ENCODE assay signal across 8 cellular contexts in the genomic region with DNA sequence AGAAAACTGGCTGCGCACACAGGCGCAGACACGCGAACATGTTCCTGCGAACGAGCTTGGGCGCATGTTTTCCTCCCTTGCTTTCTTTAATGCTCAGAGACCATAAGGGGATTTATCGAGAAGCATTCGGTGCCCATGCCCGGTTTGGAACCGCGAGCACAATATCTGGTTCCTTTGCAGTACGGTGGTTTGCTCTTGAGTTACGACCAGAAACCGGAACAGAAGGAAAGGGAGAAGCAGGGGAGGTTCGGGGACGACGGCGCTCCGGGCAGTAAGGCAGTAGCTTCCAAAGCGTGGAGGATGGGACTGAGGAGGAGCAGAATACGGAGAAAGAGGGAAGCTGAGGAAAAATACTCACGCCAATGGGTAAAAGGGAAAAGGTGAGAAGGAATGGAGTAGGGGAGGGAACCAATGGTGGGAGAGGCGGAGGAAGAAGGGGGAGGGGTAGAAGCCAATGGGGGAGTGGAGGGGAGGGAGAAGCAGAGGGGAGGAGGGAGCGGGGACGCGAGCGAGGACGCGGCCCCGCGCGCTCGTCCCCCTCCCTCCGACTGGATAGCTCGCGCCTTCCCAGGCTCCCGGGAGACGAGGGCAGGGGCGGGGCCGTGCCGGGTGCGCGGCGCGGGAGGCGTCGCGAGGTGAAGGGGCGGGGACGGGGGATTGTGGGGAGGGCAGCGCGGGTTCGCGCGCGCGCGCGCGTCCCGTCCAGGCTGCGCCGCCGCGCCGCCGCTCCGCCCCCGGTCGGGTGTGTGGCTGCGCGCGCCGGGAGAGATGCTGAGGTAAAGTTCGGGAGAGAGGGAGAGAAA. TPM values are rescaled to one million over a fixed set of nuclear protein-coding genes. Genes with fewer than 3 reads are reported as not detected.
A peak's percentile ranks its signal among the peaks of the same experiment; 100 is the strongest.
DNase-seq lines count a peak whose midpoint lies in the region; TF ChIP-seq lines count a peak whose summit lies in the region.

No MANE protein-coding gene starts in this region.

- intact Hi-C loops in prostate gland (cut with DNase I) = loop anchor here (2.0 to 5.0 kb wide), 2 partner anchors 126 to 391 kb away; partner anchors contain the start of genes RNU6-7 and RNU6-8

- H3K4me1 Mint-ChIP-seq in HFFc6 (ENCODE audit: low read depth) = peaks cover 56% of the 10 kb centered on the region

- H3K36me3 ChIP-seq in right atrium auricular region = no peaks in the 10 kb centered on the region
- H3K36me3 ChIP-seq in prostate gland = no peaks in the 10 kb centered on the region
- no peaks in the 10 kb centered on the region for H3K36me3 ChIP-seq in urinary bladder (ENCODE audit: insufficient read depth)

- peak; percentile 73 for TF ChIP-seq POLR2A in prostate gland (IDR thresholded peaks at IDR 0.05)

- H3K4me3 ChIP-seq in right atrium auricular region (peak overlapping the region; percentile 89 to 98), prostate gland (peak overlapping the region; percentile 94 to 97), urinary bladder (ENCODE audit: low read depth, low read length) (peak overlapping the region; percentile 98)

- TF ChIP-seq CTCF in HFFc6 (IDR thresholded peaks at IDR 0.05) (no peak), right atrium auricular region (IDR thresholded peaks at IDR 0.05) (no peak), prostate gland (IDR thresholded peaks at IDR 0.05) (no peak)

- H3K27me3 ChIP-seq in right atrium auricular region (no peaks in the 10 kb centered on the region), prostate gland (replicated peaks; ENCODE audit: insufficient read depth) (no peaks in the 10 kb centered on the region)

- peaks cover 3% of the 10 kb centered on the region for H3K27me3 Mint-ChIP-seq in HFFc6 (ENCODE audit: insufficient read depth)

- H3K36me3 Mint-ChIP-seq in HFFc6 (ENCODE audit: low read depth) = peaks cover 21% of the 10 kb centered on the region

- WGBS in prostate gland = under 1% methylated on average over 59 of the region's 76 CpGs
- WGBS in urinary bladder = under 1% methylated on average over 76 of the region's 76 CpGs

- peaks cover 0 to 54% of the 10 kb centered on the region in 2 donors for H3K4me1 ChIP-seq in right atrium auricular region
- no peaks in the 10 kb centered on the region for H3K4me1 ChIP-seq in prostate gland (replicated peaks)
- no peaks in the 10 kb centered on the region for H3K4me1 ChIP-seq in urinary bladder (ENCODE audit: insufficient read depth)

- no peaks in the 10 kb centered on the region for H3K9me3 Mint-ChIP-seq in HFFc6

- H3K27ac ChIP-seq in angular gyrus (ENCODE audit: low read depth, low read length) (peak overlapping the region; percentile 98), right atrium auricular region (peak overlapping the region; percentile 96 to 100), prostate gland (peak overlapping the region; percentile 99 to 100), urinary bladder (ENCODE audit: low read depth) (peak overlapping the region; percentile 99)

- H3K9me3 ChIP-seq in right atrium auricular region = no peaks in the 10 kb centered on the region
- H3K9me3 ChIP-seq in prostate gland = no peaks in the 10 kb centered on the region

- peak overlapping the region; percentile 98 for H3K27ac Mint-ChIP-seq in HFFc6

- DNase-seq in GM04503 (ENCODE audit: low read depth) = peak; percentile 74
- peak; percentile 90 for DNase-seq in HFFc6
- DNase-seq in NCI-H1092 (lab: John Stamatoyannopoulos, UW) = peak; percentile 97
- peak; percentile 82 to 94 for DNase-seq in SW 1271 (lab: John Stamatoyannopoulos, UW)
- DNase-seq in right atrium auricular region (ENCODE audit: low spot score) = peak; percentile 92
- DNase-seq in prostate gland (ENCODE audit: low spot score) = peak; percentile 95

- peak overlapping the region; percentile 95 for H3K4me3 Mint-ChIP-seq in HFFc6

RNA-seq across cellular contexts. Expression of gene ARHGAP5, which starts 0.6 kb away (rescaled TPM):
- 100 to 1,000 TPM in 1 of 6 experiments, 10 to 100 TPM in 5; 75.4 to 101 (median 82.2) TPM for total RNA-seq in HFFc6 (2021; fragmentation: NEBNext Ultra II Directional; extraction: Animal tissue kit (Norgen Biotek cat#: 25700))
- total RNA-seq in right atrium auricular region (100 to 1,000 TPM; 145 to 160 TPM), prostate gland (100 to 1,000 TPM in 1 of 2 donors, 10 to 100 TPM in 1; 83.3 to 112 TPM), urinary bladder (338 TPM)
- 27.1 TPM for polyA plus RNA-seq in urinary bladder

Comparison
In these comparisons a context has a peak if more than half of its experiments do, and no peak if none do; other contexts are left out.
1. Peak in every context shown above with its lines: DNase-seq, H3K4me3 ChIP-seq and H3K27ac ChIP-seq.